In genomic region chr1:201528631-201529260, GRCh38 we compare ENCODE assay signal across 1 cellular context.
A peak's percentile ranks its signal among the peaks of the same experiment; 100 is the strongest.
TF ChIP-seq lines count a peak whose summit lies in the region.

No MANE protein-coding gene starts in this region.

TF ChIP-seq in K562, 482 proteins besides CTCF, POLR2A, EP300 and RAD21:
- TF ChIP-seq NFE2 (IDR thresholded peaks at IDR 0.05; ENCODE audit: low read depth) (peak; percentile 42; the same call in 1 of the 2 replicates), FOXM1 (IDR thresholded peaks at IDR 0.05; ENCODE audit: low read depth) (peak; percentile 64), FOXM1 (CRISPR knock-in tag; IDR thresholded peaks at IDR 0.05; ENCODE audit: low read depth) (no peak), CCNT2 (IDR thresholded peaks at IDR 0.05; ENCODE audit: borderline replicate concordance, extremely low read depth, insufficient read length, low read depth, low read length) (no peak), CEBPG (CRISPR knock-in tag; IDR thresholded peaks at IDR 0.05) (no peak), CEBPG (tag; conservative IDR thresholded peaks at IDR 0.05 in 1 of 2, IDR thresholded peaks at IDR 0.05 in 1 of 2) (no peak), ARID4B (CRISPR knock-in tag; IDR thresholded peaks at IDR 0.05) (no peak), TRIM25 (IDR thresholded peaks at IDR 0.05; ENCODE audit: borderline replicate concordance) (no peak), XRCC3 (IDR thresholded peaks at IDR 0.05) (no peak), RBM25 (IDR thresholded peaks at IDR 0.05; ENCODE audit: low read depth, low read length, severe bottlenecking) (peak; percentile 29), ZKSCAN1 (IDR thresholded peaks at IDR 0.05; ENCODE audit: low read depth, low read length) (no peak), ZNF134 (CRISPR knock-in tag; conservative IDR thresholded peaks at IDR 0.05) (peak; percentile 99), C11orf30 (IDR thresholded peaks at IDR 0.05; ENCODE audit: low read depth) (peak; percentile 70), PBX2 (CRISPR knock-in tag; IDR thresholded peaks at IDR 0.05; ENCODE audit: low read depth) (no peak), PBX2 (tag; conservative IDR thresholded peaks at IDR 0.05; ENCODE audit: low read depth) (0 out of 2 replicates have a peak, but pooled peaks have one; percentile 17), ZNF197 (CRISPR knock-in tag; IDR thresholded peaks at IDR 0.05; ENCODE audit: low read depth) (no peak)
